In genomic region chr11:30567148-30567547, GRCh38 we compare ENCODE assay signal across 13 cellular contexts. TPM values are rescaled to one million over a fixed set of nuclear protein-coding genes. Genes with fewer than 3 reads are reported as not detected.
"Had no signal": no experiment of that assay in that cellular context is flagged by ENCODE, and none has a peak within 500 bp of the region (broad histone marks: within the 10 kb centered on the region; RNA-seq: fewer than 3 reads in every experiment).

No MANE protein-coding gene starts in this region.

- H3K27me3 ChIP-seq: right lobe of liver, suprapubic skin had no signal

- H3K9me3 ChIP-seq: psoas muscle, right lobe of liver, suprapubic skin had no signal

- H3K27me3 Mint-ChIP-seq: stimulated activated naive CD8-positive, alpha-beta T cell treated with anti-CD3 and anti-CD28 coated beads, Interleukin-15, Interleukin-2, amounts not matched to agents 100 ng/mL and 50 ng/mL, for 24 hours had no signal

- H3K27ac Mint-ChIP-seq: activated naive CD4-positive, alpha-beta T cell treated with anti-CD3 and anti-CD28 coated beads for 36 hours; activated naive CD8-positive, alpha-beta T cell treated with anti-CD3 and anti-CD28 coated beads, Interleukin-2, amount 50 U/mL, for 24 hours; activated T-helper 17 cell treated with anti-CD3 and anti-CD28 coated beads, Interleukin-2, amount 50 U/mL, for 72 hours; stimulated activated naive CD8-positive, alpha-beta T cell treated with anti-CD3 and anti-CD28 coated beads, Interleukin-15, Interleukin-2, amounts not matched to agents 100 ng/mL and 50 ng/mL, for 24 hours; T-helper 2 cell treated with Interferon-gamma antibody and Interleukin-4, amounts not matched to agents 5 μg/mL and 100 μg/mL, for 36 hours had no signal

- DNase-seq: activated naive CD4-positive, alpha-beta T cell treated with anti-CD3 and anti-CD28 coated beads for 36 hours; activated naive CD8-positive, alpha-beta T cell treated with anti-CD3 and anti-CD28 coated beads, Interleukin-2, amount 50 U/mL, for 24 hours; activated T-cell treated with anti-CD3 and anti-CD28 coated beads for 4 hours; psoas muscle; right lobe of liver had no signal

- H3K36me3 ChIP-seq: right lobe of liver, suprapubic skin had no signal

- H3K27ac ChIP-seq: psoas muscle, right lobe of liver, suprapubic skin had no signal

- H3K4me3 ChIP-seq: psoas muscle, right lobe of liver, smooth muscle cell, suprapubic skin had no signal

- H3K9me3 Mint-ChIP-seq: activated naive CD4-positive, alpha-beta T cell treated with anti-CD3 and anti-CD28 coated beads for 36 hours; activated naive CD8-positive, alpha-beta T cell treated with anti-CD3 and anti-CD28 coated beads, Interleukin-2, amount 50 U/mL, for 24 hours; activated T-helper 17 cell treated with anti-CD3 and anti-CD28 coated beads, Interleukin-2, amount 50 U/mL, for 72 hours; stimulated activated naive CD8-positive, alpha-beta T cell treated with anti-CD3 and anti-CD28 coated beads, Interleukin-15, Interleukin-2, amounts not matched to agents 100 ng/mL and 50 ng/mL, for 24 hours; T-helper 2 cell treated with Interferon-gamma antibody and Interleukin-4, amounts not matched to agents 5 μg/mL and 100 μg/mL, for 36 hours had no signal

- ATAC-seq: activated CD4-positive, CD25-positive, alpha-beta regulatory T cell treated with anti-CD3 and anti-CD28 coated beads, Interleukin-2, amount 50 U/mL, for 24 hours; activated naive CD8-positive, alpha-beta T cell treated with anti-CD3 and anti-CD28 coated beads, Interleukin-2, amount 50 U/mL, for 24 hours; activated T-helper 17 cell treated with anti-CD3 and anti-CD28 coated beads, Interleukin-2, amount 50 U/mL, for 72 hours; psoas muscle; right lobe of liver had no signal

- H3K4me1 Mint-ChIP-seq: activated naive CD8-positive, alpha-beta T cell treated with anti-CD3 and anti-CD28 coated beads, Interleukin-2, amount 50 U/mL, for 24 hours; activated T-helper 17 cell treated with anti-CD3 and anti-CD28 coated beads, Interleukin-2, amount 50 U/mL, for 72 hours had no signal

- H3K4me1 ChIP-seq: psoas muscle, right lobe of liver, suprapubic skin had no signal

- H3K4me3 Mint-ChIP-seq: activated naive CD4-positive, alpha-beta T cell treated with anti-CD3 and anti-CD28 coated beads for 36 hours; activated naive CD8-positive, alpha-beta T cell treated with anti-CD3 and anti-CD28 coated beads, Interleukin-2, amount 50 U/mL, for 24 hours; activated T-helper 17 cell treated with anti-CD3 and anti-CD28 coated beads, Interleukin-2, amount 50 U/mL, for 72 hours; neural crest cell; stimulated activated naive CD8-positive, alpha-beta T cell treated with anti-CD3 and anti-CD28 coated beads, Interleukin-15, Interleukin-2, amounts not matched to agents 100 ng/mL and 50 ng/mL, for 24 hours; T-helper 2 cell treated with Interferon-gamma antibody and Interleukin-4, amounts not matched to agents 5 μg/mL and 100 μg/mL, for 36 hours had no signal

RNA-seq across cellular contexts. Expression of gene MPPED2, which starts 19.0 kb away (rescaled TPM):
- total RNA-seq: activated naive CD4-positive, alpha-beta T cell treated with anti-CD3 and anti-CD28 coated beads for 36 hours; activated T-helper 17 cell treated with anti-CD3 and anti-CD28 coated beads, Interleukin-2, amount 50 U/mL, for 72 hours; osteocyte had no signal
